In the genomic region with DNA sequence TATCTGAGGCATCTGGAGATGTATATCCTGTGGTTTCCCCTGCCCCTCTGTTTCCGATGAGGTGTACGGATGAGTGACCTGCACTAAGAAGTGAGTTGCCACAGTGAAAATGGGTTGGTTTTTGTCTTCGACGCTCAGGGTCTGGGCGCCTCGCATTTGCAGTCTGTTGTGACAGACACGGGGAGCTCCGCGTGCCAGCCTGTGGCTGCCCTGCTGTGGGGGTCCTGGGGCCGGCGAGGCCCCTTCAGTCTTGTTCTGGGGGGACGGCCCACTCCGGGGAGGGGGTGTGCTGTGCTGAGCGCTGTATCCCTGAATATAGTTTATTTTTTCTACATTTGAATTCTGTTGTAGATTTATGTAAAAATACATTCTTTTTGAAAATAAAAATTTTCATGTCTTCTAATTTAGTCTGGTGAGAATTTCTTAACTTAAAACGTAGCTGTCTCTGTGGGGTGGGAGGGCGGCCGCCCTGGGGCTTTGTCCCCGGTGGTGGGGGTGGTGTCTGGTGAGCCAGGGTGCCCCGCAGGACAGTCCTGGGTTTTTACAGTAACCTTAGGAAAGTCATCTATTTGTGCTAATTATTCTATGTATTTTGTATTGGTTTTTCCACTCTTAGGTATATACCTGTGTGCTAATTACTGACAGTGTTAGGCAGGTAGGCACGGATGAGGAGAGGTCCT, we compare ENCODE assay signal across 21 cellular contexts. TPM values are rescaled to one million over a fixed set of nuclear protein-coding genes. Genes with fewer than 3 reads are reported as not detected.
DNase-seq lines count a peak whose midpoint lies in the region; TF ChIP-seq lines count a peak whose summit lies in the region.
"Had no signal": no experiment of that assay in that cellular context is flagged by ENCODE, and none has a peak within 500 bp of the region (broad histone marks: within the 10 kb centered on the region; RNA-seq: fewer than 3 reads in every experiment).

No MANE protein-coding gene starts in this region.

- peak overlapping the region; percentile 46 for H3K9ac ChIP-seq in Karpas-422 (ENCODE audit: low read length)
- no peak overlapping the region for H3K9ac ChIP-seq in endodermal cell (ENCODE audit: extremely low read depth, low read length, poor library complexity, severe bottlenecking)

- TF ChIP-seq CTCF in endodermal cell (conservative IDR thresholded peaks at IDR 0.05): no peak
- no peak for TF ChIP-seq CTCF in ovary (IDR thresholded peaks at IDR 0.05)

- peak overlapping the region; percentile 45 for H3K4me2 ChIP-seq in Karpas-422 (ENCODE audit: low read depth, low read length, poor library complexity, severe bottlenecking)

- peak overlapping the region; percentile 31 for H3K27ac Mint-ChIP-seq in activated CD4-positive, alpha-beta T cell treated with anti-CD3 and anti-CD28 coated beads, Interleukin-2, amount 10 ng/mL, durations not matched to agents 7 days and 5 days
- no peak overlapping the region for H3K27ac Mint-ChIP-seq in endodermal cell
- H3K27ac Mint-ChIP-seq: CD4-positive, CD25-positive, alpha-beta regulatory T cell had no signal

- no peak for TF ChIP-seq POLR2A in ovary (IDR thresholded peaks at IDR 0.05)

- H2AFZ ChIP-seq in Karpas-422 (ENCODE audit: low read length): no peak overlapping the region

- H3K9me2 ChIP-seq in Karpas-422 (replicated peaks; ENCODE audit: insufficient read depth, low read length): no peaks in the 10 kb centered on the region

- H3K4me3 ChIP-seq in Karpas-422 (ENCODE audit: low read length): peak overlapping the region; percentile 12; the same call in 1 of the 2 replicates
- H3K4me3 ChIP-seq in endodermal cell (ENCODE audit: low read length): no peak overlapping the region
- H3K4me3 ChIP-seq in MG63: no peak overlapping the region
- no peak overlapping the region for H3K4me3 ChIP-seq in ovary

- no peak for DNase-seq in activated CD4-positive, alpha-beta T cell treated with anti-CD3 and anti-CD28 coated beads, Interleukin-2, amount 10 ng/mL, durations not matched to agents 7 days and 5 days
- DNase-seq in activated CD4-positive, alpha-beta T cell treated with anti-CD3 and anti-CD28 coated beads for 48 hours: no peak
- DNase-seq in Karpas-422: no peak
- DNase-seq in endodermal cell: no peak
- DNase-seq in substantia nigra (lab: John Stamatoyannopoulos, UW): no peak
- DNase-seq in NCI-H345 treated with DMSO at 0.1 percent for 48 hours (lab: John Stamatoyannopoulos, UW; ENCODE audit: unreplicated experiment): no peak
- no peak for DNase-seq in MG63
- DNase-seq in ovary: no peak
- DNase-seq: 8988T; ACHN; BE2C; CD4-positive, CD25-positive, alpha-beta regulatory T cell; GF-D8; MV-4-11; NCI-H1105; NCI-H446; NCI-H524 treated with DMSO at 0.1 percent for 48 hours; NCI-H774 had no signal

- no peak overlapping the region for H3K4me3 Mint-ChIP-seq in activated CD4-positive, alpha-beta T cell treated with anti-CD3 and anti-CD28 coated beads, Interleukin-2, amount 10 ng/mL, durations not matched to agents 7 days and 5 days
- no peak overlapping the region for H3K4me3 Mint-ChIP-seq in endodermal cell

- intact Hi-C loops in ovary (cut with DNase I): no loop called here

- POLR2A ChIA-PET in activated CD4-positive, alpha-beta T cell treated with anti-CD3 and anti-CD28 coated beads, Interleukin-2, amount 10 ng/mL, durations not matched to agents 7 days and 5 days (lab: Charles Lee): no interaction called here

- H3K27ac ChIP-seq in Karpas-422 (ENCODE audit: low read length) (peak overlapping the region; percentile 83), endodermal cell (ENCODE audit: low read depth, low read length) (peak overlapping the region; percentile 11), substantia nigra (ENCODE audit: low read depth, low read length, poor library complexity, severe bottlenecking) (peak overlapping the region; percentile 70), ovary (no peak overlapping the region)

- H3K9me3 ChIP-seq in Karpas-422 (ENCODE audit: low read length) (no peaks in the 10 kb centered on the region), endodermal cell (ENCODE audit: control insufficient read depth, low read length) (no peaks in the 10 kb centered on the region), MG63 (no peaks in the 10 kb centered on the region), ovary (no peaks in the 10 kb centered on the region)
- H3K9me3 ChIP-seq: BE2C had no signal

- 90 to 91% methylated on average over 5 to 16 of the region's 20 CpGs for WGBS in endodermal cell (ENCODE audit: insufficient coverage in 1 of 2, insufficient read length in 1 of 2), 2 experiments
- 83 to 91% (median 85%) methylated on average over 20 of the region's 20 CpGs for WGBS in ovary, 3 donors

- H3K79me2 ChIP-seq in Karpas-422 (ENCODE audit: low read length): no peaks in the 10 kb centered on the region

- H3K9me3 Mint-ChIP-seq in activated CD4-positive, alpha-beta T cell treated with anti-CD3 and anti-CD28 coated beads, Interleukin-2, amount 10 ng/mL, durations not matched to agents 7 days and 5 days: no peaks in the 10 kb centered on the region
- H3K9me3 Mint-ChIP-seq in endodermal cell: no peaks in the 10 kb centered on the region

- H3K36me3 ChIP-seq in Karpas-422 (ENCODE audit: insufficient read depth, low read length) (peaks cover 7% of the 10 kb centered on the region; the same call in 1 of the 2 replicates), endodermal cell (ENCODE audit: control insufficient read depth, insufficient read depth, low read length) (peaks cover 33% of the 10 kb centered on the region), MG63 (peaks cover 33% of the 10 kb centered on the region), ovary (no peaks in the 10 kb centered on the region)

- no peak for TF ChIP-seq EP300 in ovary (IDR thresholded peaks at IDR 0.05)

- H3K4me1 ChIP-seq in Karpas-422 (ENCODE audit: low read length): peaks cover 27% of the 10 kb centered on the region
- no peaks in the 10 kb centered on the region for H3K4me1 ChIP-seq in endodermal cell (ENCODE audit: control insufficient read depth, insufficient read depth, low read length)
- H3K4me1 ChIP-seq in ovary (ENCODE audit: insufficient read depth): peaks cover 6% of the 10 kb centered on the region

- H3K27me3 Mint-ChIP-seq in activated CD4-positive, alpha-beta T cell treated with anti-CD3 and anti-CD28 coated beads, Interleukin-2, amount 10 ng/mL, durations not matched to agents 7 days and 5 days: no peaks in the 10 kb centered on the region
- H3K27me3 Mint-ChIP-seq in endodermal cell (ENCODE audit: insufficient read depth): no peaks in the 10 kb centered on the region
- H3K27me3 Mint-ChIP-seq: CD4-positive, CD25-positive, alpha-beta regulatory T cell had no signal

- CTCF ChIA-PET in activated CD4-positive, alpha-beta T cell treated with anti-CD3 and anti-CD28 coated beads, Interleukin-2, amount 10 ng/mL, durations not matched to agents 7 days and 5 days (lab: Charles Lee): interaction anchor here (1.0 kb wide), 1 partner anchor 11 kb away, joined by 3 read pairs; no protein-coding TSS in a partner anchor

- peaks cover 3% of the 10 kb centered on the region; the same call in 1 of the 2 replicates for H4K20me1 ChIP-seq in Karpas-422 (ENCODE audit: insufficient read depth, low read depth, low read length)

- H3K4me1 Mint-ChIP-seq in activated CD4-positive, alpha-beta T cell treated with anti-CD3 and anti-CD28 coated beads, Interleukin-2, amount 10 ng/mL, durations not matched to agents 7 days and 5 days: peaks cover 12% of the 10 kb centered on the region
- H3K4me1 Mint-ChIP-seq in endodermal cell: no peaks in the 10 kb centered on the region

- peaks cover 24% of the 10 kb centered on the region for H3K36me3 Mint-ChIP-seq in activated CD4-positive, alpha-beta T cell treated with anti-CD3 and anti-CD28 coated beads, Interleukin-2, amount 10 ng/mL, durations not matched to agents 7 days and 5 days (ENCODE audit: low read depth)
- H3K36me3 Mint-ChIP-seq in endodermal cell (ENCODE audit: low read depth): peaks cover 48% of the 10 kb centered on the region

- H3K27me3 ChIP-seq in Karpas-422 (ENCODE audit: low read length) (no peaks in the 10 kb centered on the region), endodermal cell (ENCODE audit: control insufficient read depth, insufficient read depth, low read length, poor library complexity, severe bottlenecking) (no peaks in the 10 kb centered on the region), MG63 (no peaks in the 10 kb centered on the region), ovary (no peaks in the 10 kb centered on the region)
- H3K27me3 ChIP-seq: BE2C had no signal

RNA-seq across cellular contexts. Expression of a gene that starts 4.7 kb away (rescaled TPM):
- total RNA-seq in activated CD4-positive, alpha-beta T cell treated with anti-CD3 and anti-CD28 coated beads, Interleukin-2, amount 10 ng/mL, durations not matched to agents 7 days and 5 days: 10 to 100 TPM in 1 of 2 experiments, not detected in 1; 27.2 TPM
- total RNA-seq in Karpas-422 (2014; rRNA removed; shearing (Covaris generic); ENCODE audit: low replicate concordance): not detected in 2 replicates
- 100 to 1,000 TPM; 115 to 156 TPM for total RNA-seq in endodermal cell
- 17,848 TPM for polyA plus RNA-seq in endodermal cell (2013, experiment 1 of 2)
- 19,941 TPM for polyA plus RNA-seq in endodermal cell (2013, experiment 2 of 2)
- not detected in 2 replicates for total RNA-seq in MG63 (2014; rRNA removed; shearing (Covaris generic); ENCODE audit: low replicate concordance)
- total RNA-seq in ovary: 100 to 1,000 TPM in 3 of 7 donors, 10 to 100 TPM in 2, not detected in 2; 74.9 to 294 (median 169) TPM
- polyA plus RNA-seq in ovary: not detected
- total RNA-seq: H4, HT-29, M059J had no signal
- polyA plus RNA-seq: CD4-positive, CD25-positive, alpha-beta regulatory T cell had no signal

RNA-seq across cellular contexts. Expression of a gene that starts 23.8 kb away (rescaled TPM):
- 10 to 100 TPM; 41.0 to 42.5 TPM for total RNA-seq in activated CD4-positive, alpha-beta T cell treated with anti-CD3 and anti-CD28 coated beads, Interleukin-2, amount 10 ng/mL, durations not matched to agents 7 days and 5 days
- total RNA-seq in Karpas-422 (2014; rRNA removed; shearing (Covaris generic); ENCODE audit: low replicate concordance): 19.6 and 26.6 TPM in 2 replicates
- total RNA-seq in endodermal cell (10 to 100 TPM; 53.8 to 57.2 TPM), ovary (10 to 100 TPM in 6 of 7 donors, 1 to 10 TPM in 1; 8.7 to 33.5 (median 28.6) TPM)
- polyA plus RNA-seq in endodermal cell (2013, experiment 1 of 2): 41.9 TPM
- 36.8 TPM for polyA plus RNA-seq in endodermal cell (2013, experiment 2 of 2)
- total RNA-seq in MG63 (2014; rRNA removed; shearing (Covaris generic); ENCODE audit: low replicate concordance): 31.6 and 31.7 TPM in 2 replicates
- polyA plus RNA-seq in ovary: 10 to 100 TPM; 20.0 to 22.3 TPM

Comparison
In these comparisons a context has a peak if more than half of its experiments do, and no peak if none do; other contexts are left out.
1. H3K27ac ChIP-seq: peak in Karpas-422 (single experiment), endodermal cell (single experiment) and substantia nigra (single experiment); none in ovary (0 of 2).